10 cellular contexts compared by ENCODE assay signal in genomic region chr19:15536350-15536749, GRCh38. TPM values are rescaled to one million over a fixed set of nuclear protein-coding genes. Genes with fewer than 3 reads are reported as not detected.
"Had no signal": no experiment of that assay in that cellular context is flagged by ENCODE, and none has a peak within 500 bp of the region (broad histone marks: within the 10 kb centered on the region; RNA-seq: fewer than 3 reads in every experiment).

No MANE protein-coding gene starts in this region.

- H2AFZ ChIP-seq: GM23248 had no signal

- H3K4me1 ChIP-seq: HAP-1 had no signal

- ATAC-seq: HCT116, K562 had no signal

- H3K9me3 ChIP-seq: HAP-1 had no signal

- H3K4me3 ChIP-seq: GM23248, HAP-1, K562 had no signal

- H3K36me3 ChIP-seq: HAP-1 had no signal

- H3K9ac ChIP-seq: GM23248 had no signal

- DNase-seq: GM23248, GOT3, H7, IMR-90, KG1 had no signal

- H3K27ac ChIP-seq: GM23248 had no signal

RNA-seq across cellular contexts. Expression of gene CYP4F22, which starts 28.0 kb away (rescaled TPM):
- total RNA-seq: GM23248, H7, HT-29, IMR-90, K562 had no signal
- polyA plus RNA-seq: GM23248, IMR-90, K562 had no signal

RNA-seq across cellular contexts. Expression of gene PGLYRP2, which starts 57.0 kb away (rescaled TPM):
- total RNA-seq: GM23248, H4, H7, HT-29, IMR-90, K562 had no signal
- polyA plus RNA-seq: GM23248, IMR-90, K562 had no signal
